In genomic region chr1:25232866-25233784, GRCh38 we compare ENCODE assay signal across 8 cellular contexts. TPM values are rescaled to one million over a fixed set of nuclear protein-coding genes. Genes with fewer than 3 reads are reported as not detected.
DNase-seq lines count a peak whose midpoint lies in the region; ATAC-seq and FAIRE-seq lines count a peak whose summit lies in the region.

No MANE protein-coding gene starts in this region.

- no peaks in the 10 kb centered on the region for H3K27me3 ChIP-seq in HUES64 (ENCODE audit: insufficient read depth, low read length)
- no peaks in the 10 kb centered on the region for H3K27me3 ChIP-seq in right cardiac atrium (ENCODE audit: control insufficient read depth, insufficient read depth)

- no peaks in the 10 kb centered on the region for H3K4me1 ChIP-seq in HUES64 (ENCODE audit: insufficient read depth, low read length)
- H3K4me1 ChIP-seq in right cardiac atrium (ENCODE audit: control insufficient read depth, insufficient read depth, low read length) = no peaks in the 10 kb centered on the region

- peak overlapping the region; percentile 84 for H3K4me3 ChIP-seq in HUES64 (ENCODE audit: low read length)
- H3K4me3 ChIP-seq in right cardiac atrium (ENCODE audit: low read length) = peak overlapping the region; percentile 70

- H3K9me3 ChIP-seq in HUES64 (ENCODE audit: insufficient read depth, low read depth, low read length) (no peaks in the 10 kb centered on the region), right cardiac atrium (ENCODE audit: control insufficient read depth, low read length) (no peaks in the 10 kb centered on the region)

- WGBS in HUES64 = 22% methylated on average over 13 of the region's 13 CpGs
- 22% methylated on average over 13 of the region's 13 CpGs for WGBS in right cardiac atrium

- ATAC-seq in GM21367 (IDR thresholded peaks at IDR 0.05; ENCODE audit: unreplicated experiment) (peak; percentile 48), right cardiac atrium (peak; percentile 93 to 96)

- DNase-seq in D341Med (ENCODE audit: low spot score) (peak; percentile 59), SK-MEL-5 (ENCODE audit: low read depth, low spot score) (peak; percentile 95), amniotic epithelial cell (ENCODE audit: low read depth) (peak; percentile 94), right cardiac atrium (peak; percentile 84 to 89 (median 88)), pulmonary artery endothelial cell (ENCODE audit: low read depth, low spot score) (peak; percentile 52), GM19239 (ENCODE audit: insufficient read length, low spot score) (no peak)

- H3K27ac ChIP-seq in HUES64 (ENCODE audit: low read depth, low read length) (peak overlapping the region; percentile 90), right cardiac atrium (ENCODE audit: low read length) (peak overlapping the region; percentile 98)

- H3K9ac ChIP-seq in HUES64 (ENCODE audit: low read depth, low read length) = peak overlapping the region; percentile 90

- in situ Hi-C loops in SK-MEL-5 (cut with HindIII; ENCODE audit: low pct_unique_long_range_greater_than_20kb, low sequenced_read_pairs) = no loop called here

- FAIRE-seq in GM19239 (lab: Jason Lieb, UNC) = no peak

- peaks cover 35% of the 10 kb centered on the region for H3K36me3 ChIP-seq in HUES64 (ENCODE audit: insufficient read depth, low read length)

- intact Hi-C loops in right cardiac atrium (cut with DNase I) = loop anchor here in 2 of 4 donors (5.0 to 10.0 kb wide), 2 partner anchors 486 to 578 kb away; partner anchors contain the start of gene CLIC4 (in 1 of the 2)

RNA-seq across cellular contexts. Expression of gene SYF2, which starts 0.8 kb away (rescaled TPM):
- polyA plus RNA-seq in HUES64 (2013, experiment 1 of 2) = 40.6 TPM
- polyA plus RNA-seq in HUES64 (2013, experiment 2 of 2) = 41.0 TPM
- 63.5 and 67.4 TPM in 2 replicates for total RNA-seq in SK-MEL-5 (2014; rRNA removed; shearing (Covaris generic))
- 37.1 and 41.6 TPM in 2 replicates for polyA plus RNA-seq in SK-MEL-5 (2015; cell fraction: cytosol; rRNA removed)
- 12.2 and 15.3 TPM in 2 replicates for polyA plus RNA-seq in SK-MEL-5 (2015; cell fraction: nucleus; rRNA removed)
- 10 to 100 TPM; 29.7 to 40.5 (median 39.8) TPM for total RNA-seq in right cardiac atrium
- polyA plus RNA-seq in right cardiac atrium = 63.2 TPM
- 37.2 and 38.3 TPM in 2 replicates for total RNA-seq in pulmonary artery endothelial cell

RNA-seq across cellular contexts. Expression of gene RSRP1, which starts 14.1 kb away (rescaled TPM):
- 31.0 TPM for polyA plus RNA-seq in HUES64 (2013, experiment 1 of 2)
- 32.1 TPM for polyA plus RNA-seq in HUES64 (2013, experiment 2 of 2)
- 34.1 and 35.5 TPM in 2 replicates for total RNA-seq in SK-MEL-5 (2014; rRNA removed; shearing (Covaris generic))
- polyA plus RNA-seq in SK-MEL-5 (2015; cell fraction: cytosol; rRNA removed) = 14.9 and 15.0 TPM in 2 replicates
- 470 and 472 TPM in 2 replicates for polyA plus RNA-seq in SK-MEL-5 (2015; cell fraction: nucleus; rRNA removed)
- total RNA-seq in right cardiac atrium (10 to 100 TPM; 43.6 to 65.0 (median 54.9) TPM), pulmonary artery endothelial cell (64.6 and 233 TPM in 2 replicates)
- polyA plus RNA-seq in right cardiac atrium = 63.6 TPM

RNA-seq across cellular contexts. Expression of gene RHD, which starts 39.2 kb away (rescaled TPM):
- 0.30 TPM for polyA plus RNA-seq in HUES64 (2013, experiment 1 of 2)
- not detected for polyA plus RNA-seq in HUES64 (2013, experiment 2 of 2)
- 1.2 and 2.2 TPM in 2 replicates for total RNA-seq in SK-MEL-5 (2014; rRNA removed; shearing (Covaris generic))
- polyA plus RNA-seq in SK-MEL-5 (2015; cell fraction: cytosol; rRNA removed) = 1.5 and 2.1 TPM in 2 replicates
- 0.90 and 3.3 TPM in 2 replicates for polyA plus RNA-seq in SK-MEL-5 (2015; cell fraction: nucleus; rRNA removed)
- total RNA-seq in right cardiac atrium (under 1 TPM in 3 of 4 donors, not detected in 1; 0.18 to 0.37 (median 0.37) TPM), pulmonary artery endothelial cell (not detected in 2 replicates)
- polyA plus RNA-seq in right cardiac atrium = 0.16 TPM
